Comparison of ENCODE assay signal across 23 cellular contexts in the genomic region with DNA sequence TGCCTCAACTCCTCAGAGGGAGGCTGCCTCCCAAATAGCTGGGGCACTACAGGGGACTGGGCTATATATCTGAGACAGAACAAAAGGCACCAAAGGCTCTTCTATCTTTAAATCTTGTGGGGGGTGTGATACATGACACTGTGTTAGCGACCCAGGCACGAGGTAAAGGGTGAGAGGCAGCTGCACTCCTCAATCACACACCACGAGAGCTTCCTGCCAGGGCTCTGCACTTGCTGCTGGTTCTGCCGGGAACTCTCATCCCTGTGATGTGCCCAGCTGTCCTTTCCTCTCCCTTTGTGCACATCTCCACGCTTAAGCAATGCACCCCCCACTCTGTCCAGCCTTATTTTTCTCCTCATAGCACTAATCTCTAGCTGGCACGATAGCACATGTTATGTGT. TPM values are rescaled to one million over a fixed set of nuclear protein-coding genes. Genes with fewer than 3 reads are reported as not detected.
A peak's percentile ranks its signal among the peaks of the same experiment; 100 is the strongest.
DNase-seq lines count a peak whose midpoint lies in the region; ATAC-seq and TF ChIP-seq lines count a peak whose summit lies in the region.
"Had no signal": no experiment of that assay in that cellular context is flagged by ENCODE, and none has a peak within 500 bp of the region (broad histone marks: within the 10 kb centered on the region; RNA-seq: fewer than 3 reads in every experiment).

No MANE protein-coding gene starts in this region.

- intact Hi-C loops in activated CD8-positive, alpha-beta T cell treated with anti-CD3 and anti-CD28 coated beads for 36 hours (cut with micrococcal nuclease) = no loop called here
- intact Hi-C loops in upper lobe of right lung (cut with DNase I) (no loop called here), vagina (cut with DNase I) (no loop called here)

- H3K4me1 ChIP-seq in upper lobe of right lung = peaks cover 10% of the 10 kb centered on the region
- H3K4me1 ChIP-seq in vagina = no peaks in the 10 kb centered on the region

- H3K36me3 Mint-ChIP-seq in activated CD8-positive, alpha-beta T cell treated with anti-CD3 and anti-CD28 coated beads, Interleukin-2, amount 10 ng/mL, durations not matched to agents 7 days and 5 days (ENCODE audit: low read depth) = peaks cover 69% of the 10 kb centered on the region
- H3K36me3 Mint-ChIP-seq in activated CD8-positive, alpha-beta T cell treated with anti-CD3 and anti-CD28 coated beads for 36 hours (ENCODE audit: low read depth) = peaks cover 44% of the 10 kb centered on the region
- H3K36me3 Mint-ChIP-seq in natural killer cell treated with Interleukin-12 subunit alpha and Interleukin-12 subunit beta and Interleukin-15 and Interleukin-18, amount 100 ng/mL, for 72 hours = peaks cover 44% of the 10 kb centered on the region

- no peak for TF ChIP-seq CTCF in activated CD8-positive, alpha-beta T cell treated with anti-CD3 and anti-CD28 coated beads for 36 hours (IDR thresholded peaks at IDR 0.05)
- no peak for TF ChIP-seq CTCF in WERI-Rb-1 (IDR thresholded peaks at IDR 0.05; ENCODE audit: low read depth, low read length)
- TF ChIP-seq CTCF in upper lobe of right lung (IDR thresholded peaks at IDR 0.05) = no peak
- no peak for TF ChIP-seq CTCF in vagina (IDR thresholded peaks at IDR 0.05)

- H3K27ac Mint-ChIP-seq in activated CD8-positive, alpha-beta T cell treated with anti-CD3 and anti-CD28 coated beads, Interleukin-2, amount 10 ng/mL, durations not matched to agents 7 days and 5 days = peak overlapping the region; percentile 35
- no peak overlapping the region for H3K27ac Mint-ChIP-seq in activated CD8-positive, alpha-beta T cell treated with anti-CD3 and anti-CD28 coated beads for 36 hours
- H3K27ac Mint-ChIP-seq in natural killer cell treated with Interleukin-12 subunit alpha and Interleukin-12 subunit beta and Interleukin-15 and Interleukin-18, amount 100 ng/mL, for 72 hours = peak overlapping the region; percentile 39 to 53
- H3K27ac Mint-ChIP-seq: CD8-positive, alpha-beta T cell had no signal

- H3K9me3 ChIP-seq in WERI-Rb-1 (ENCODE audit: severe bottlenecking) (no peaks in the 10 kb centered on the region), upper lobe of right lung (no peaks in the 10 kb centered on the region), vagina (no peaks in the 10 kb centered on the region)
- H3K9me3 ChIP-seq: SK-N-SH had no signal

- POLR2A ChIA-PET in activated CD8-positive, alpha-beta T cell treated with anti-CD3 and anti-CD28 coated beads, Interleukin-2, amount 10 ng/mL, durations not matched to agents 7 days and 5 days (lab: Charles Lee) = interaction anchor here (1.2 kb wide), 1 partner anchor 13 kb away, joined by 3 read pairs; no protein-coding TSS in a partner anchor
- POLR2A ChIA-PET in activated CD8-positive, alpha-beta T cell treated with anti-CD3 and anti-CD28 coated beads for 36 hours (lab: Charles Lee) = no interaction called here

- ATAC-seq in activated CD8-positive, alpha-beta T cell treated with anti-CD3 and anti-CD28 coated beads, Interleukin-2, amount 10 ng/mL, durations not matched to agents 7 days and 5 days = no peak
- ATAC-seq in activated CD8-positive, alpha-beta T cell treated with anti-CD3 and anti-CD28 coated beads for 36 hours = no peak
- ATAC-seq in natural killer cell treated with Interleukin-12 subunit alpha and Interleukin-12 subunit beta and Interleukin-15 and Interleukin-18, amount 100 ng/mL, for 72 hours = no peak
- ATAC-seq in upper lobe of right lung (peak; percentile 4), GM21390 (IDR thresholded peaks at IDR 0.05; ENCODE audit: unreplicated experiment) (no peak)
- ATAC-seq: CD8-positive, alpha-beta T cell had no signal

- no peaks in the 10 kb centered on the region for H3K9me3 Mint-ChIP-seq in activated CD8-positive, alpha-beta T cell treated with anti-CD3 and anti-CD28 coated beads, Interleukin-2, amount 10 ng/mL, durations not matched to agents 7 days and 5 days (ENCODE audit: insufficient read depth)
- H3K9me3 Mint-ChIP-seq in activated CD8-positive, alpha-beta T cell treated with anti-CD3 and anti-CD28 coated beads for 36 hours = no peaks in the 10 kb centered on the region
- no peaks in the 10 kb centered on the region for H3K9me3 Mint-ChIP-seq in natural killer cell treated with Interleukin-12 subunit alpha and Interleukin-12 subunit beta and Interleukin-15 and Interleukin-18, amount 100 ng/mL, for 72 hours
- H3K9me3 Mint-ChIP-seq: CD8-positive, alpha-beta T cell had no signal

- H3K27me3 ChIP-seq in WERI-Rb-1 (ENCODE audit: insufficient read depth, low read depth, severe bottlenecking) (no peaks in the 10 kb centered on the region), upper lobe of right lung (no peaks in the 10 kb centered on the region), vagina (no peaks in the 10 kb centered on the region)

- H3K4me1 Mint-ChIP-seq in activated CD8-positive, alpha-beta T cell treated with anti-CD3 and anti-CD28 coated beads, Interleukin-2, amount 10 ng/mL, durations not matched to agents 7 days and 5 days (ENCODE audit: low read depth) = peaks cover 5% of the 10 kb centered on the region
- H3K4me1 Mint-ChIP-seq in activated CD8-positive, alpha-beta T cell treated with anti-CD3 and anti-CD28 coated beads for 36 hours (ENCODE audit: low read depth) = no peaks in the 10 kb centered on the region
- peaks cover 5 to 31% of the 10 kb centered on the region in 2 donors for H3K4me1 Mint-ChIP-seq in natural killer cell treated with Interleukin-12 subunit alpha and Interleukin-12 subunit beta and Interleukin-15 and Interleukin-18, amount 100 ng/mL, for 72 hours (ENCODE audit: low read depth in 2 of 2)

- no peak overlapping the region for H3K4me3 ChIP-seq in WERI-Rb-1 (ENCODE audit: low read depth, low read length)
- no peak overlapping the region for H3K4me3 ChIP-seq in upper lobe of right lung
- no peak overlapping the region for H3K4me3 ChIP-seq in vagina
- H3K4me3 ChIP-seq: PC-9 had no signal

- TF ChIP-seq POLR2A in vagina (IDR thresholded peaks at IDR 0.05) = no peak

- no peak for DNase-seq in activated CD8-positive, alpha-beta T cell treated with anti-CD3 and anti-CD28 coated beads, Interleukin-2, amount 10 ng/mL, durations not matched to agents 7 days and 5 days
- no peak for DNase-seq in activated CD8-positive, alpha-beta T cell treated with anti-CD3 and anti-CD28 coated beads for 36 hours
- DNase-seq in WERI-Rb-1 (peak; percentile 9), upper lobe of right lung (no peak), vagina (ENCODE audit: extremely low spot score in 2 of 2) (no peak), NCI-H1417 treated with DMSO at 0.1 percent for 48 hours (lab: John Stamatoyannopoulos, UW) (no peak)
- DNase-seq in natural killer cell treated with Interleukin-12 subunit alpha and Interleukin-12 subunit beta and Interleukin-15 and Interleukin-18, amount 100 ng/mL, for 72 hours (ENCODE audit: low spot score) = no peak
- DNase-seq: 8988T; AML-193; C1 segment of cervical spinal cord; CD8-positive, alpha-beta T cell; DMS153; KBM-7; NCI-H1092 treated with DMSO at 0.1 percent for 48 hours; NCI-H146; NCI-H2029; NCI-H345; NCI-H526; PC-9; RPMI8226; SHP77; SK-N-SH had no signal

- CTCF ChIA-PET in activated CD8-positive, alpha-beta T cell treated with anti-CD3 and anti-CD28 coated beads, Interleukin-2, amount 10 ng/mL, durations not matched to agents 7 days and 5 days (lab: Charles Lee) = interaction anchor here (1.0 to 1.7 kb wide), 2 partner anchors 13 to 22 kb away, joined by 3 to 5 read pairs; no protein-coding TSS in a partner anchor
- CTCF ChIA-PET in activated CD8-positive, alpha-beta T cell treated with anti-CD3 and anti-CD28 coated beads for 36 hours (lab: Charles Lee) = interaction anchor here (1.2 to 1.3 kb wide), 2 partner anchors 17 to 37 kb away, joined by 3 to 4 read pairs; no protein-coding TSS in a partner anchor

- no peak overlapping the region for H3K27ac ChIP-seq in WERI-Rb-1
- H3K27ac ChIP-seq in upper lobe of right lung = no peak overlapping the region
- no peak overlapping the region for H3K27ac ChIP-seq in vagina
- H3K27ac ChIP-seq: PC-9 had no signal

- no peak overlapping the region for H3K4me3 Mint-ChIP-seq in activated CD8-positive, alpha-beta T cell treated with anti-CD3 and anti-CD28 coated beads, Interleukin-2, amount 10 ng/mL, durations not matched to agents 7 days and 5 days
- H3K4me3 Mint-ChIP-seq in activated CD8-positive, alpha-beta T cell treated with anti-CD3 and anti-CD28 coated beads for 36 hours = no peak overlapping the region
- H3K4me3 Mint-ChIP-seq in natural killer cell treated with Interleukin-12 subunit alpha and Interleukin-12 subunit beta and Interleukin-15 and Interleukin-18, amount 100 ng/mL, for 72 hours = no peak overlapping the region
- H3K4me3 Mint-ChIP-seq: CD8-positive, alpha-beta T cell had no signal

- H3K27me3 Mint-ChIP-seq in activated CD8-positive, alpha-beta T cell treated with anti-CD3 and anti-CD28 coated beads, Interleukin-2, amount 10 ng/mL, durations not matched to agents 7 days and 5 days (ENCODE audit: low read depth) = no peaks in the 10 kb centered on the region
- H3K27me3 Mint-ChIP-seq in activated CD8-positive, alpha-beta T cell treated with anti-CD3 and anti-CD28 coated beads for 36 hours = no peaks in the 10 kb centered on the region
- H3K27me3 Mint-ChIP-seq in natural killer cell treated with Interleukin-12 subunit alpha and Interleukin-12 subunit beta and Interleukin-15 and Interleukin-18, amount 100 ng/mL, for 72 hours = no peaks in the 10 kb centered on the region

- peaks cover 43% of the 10 kb centered on the region for H3K36me3 ChIP-seq in WERI-Rb-1
- H3K36me3 ChIP-seq in upper lobe of right lung = peaks cover 100% of the 10 kb centered on the region
- peaks cover 0 to 76% of the 10 kb centered on the region in 2 donors for H3K36me3 ChIP-seq in vagina

RNA-seq across cellular contexts. Expression of a gene that starts 32.4 kb away (rescaled TPM):
- total RNA-seq in activated CD8-positive, alpha-beta T cell treated with anti-CD3 and anti-CD28 coated beads, Interleukin-2, amount 10 ng/mL, durations not matched to agents 7 days and 5 days = 10 to 100 TPM; 34.6 to 35.0 TPM
- 10 to 100 TPM; 21.5 to 22.9 TPM for total RNA-seq in activated CD8-positive, alpha-beta T cell treated with anti-CD3 and anti-CD28 coated beads for 36 hours
- total RNA-seq in natural killer cell treated with Interleukin-12 subunit alpha and Interleukin-12 subunit beta and Interleukin-15 and Interleukin-18, amount 100 ng/mL, for 72 hours = 10 to 100 TPM; 87.6 to 88.3 TPM
- total RNA-seq in upper lobe of right lung (143 TPM), vagina (89.9 TPM)

RNA-seq across cellular contexts. Expression of a gene that starts 50.6 kb away (rescaled TPM):
- 10 to 100 TPM; 47.6 to 48.3 TPM for total RNA-seq in activated CD8-positive, alpha-beta T cell treated with anti-CD3 and anti-CD28 coated beads, Interleukin-2, amount 10 ng/mL, durations not matched to agents 7 days and 5 days
- total RNA-seq in activated CD8-positive, alpha-beta T cell treated with anti-CD3 and anti-CD28 coated beads for 36 hours = 10 to 100 TPM; 26.1 to 28.5 TPM
- total RNA-seq in natural killer cell treated with Interleukin-12 subunit alpha and Interleukin-12 subunit beta and Interleukin-15 and Interleukin-18, amount 100 ng/mL, for 72 hours = 10 to 100 TPM; 58.8 to 61.1 TPM
- total RNA-seq in upper lobe of right lung (42.5 TPM), vagina (17.7 TPM)
